ENCODE assay signal across 16 cellular contexts in genomic region chr3:117665311-117665710, GRCh38.
DNase-seq lines count a peak whose midpoint lies in the region; ATAC-seq and TF ChIP-seq lines count a peak whose summit lies in the region.
"Had no signal": no experiment of that assay in that cellular context is flagged by ENCODE, and none has a peak within 500 bp of the region (broad histone marks: within the 10 kb centered on the region; RNA-seq: fewer than 3 reads in every experiment).

No MANE protein-coding gene starts in this region.

- no peaks in the 10 kb centered on the region for H3K4me1 Mint-ChIP-seq in activated naive CD8-positive, alpha-beta T cell treated with anti-CD3 and anti-CD28 coated beads for 36 hours
- H3K4me1 Mint-ChIP-seq: activated T-helper 17 cell treated with anti-CD3 and anti-CD28 coated beads, Interleukin-2, amount 50 U/mL, for 72 hours had no signal

- POLR2A ChIA-PET in HEK293T (lab: Yijun Ruan, JAX) = no interaction called here

- no peak for ATAC-seq in body of pancreas
- no peak for ATAC-seq in GM21786 (IDR thresholded peaks at IDR 0.05; ENCODE audit: unreplicated experiment)
- ATAC-seq: activated CD8-positive, alpha-beta T cell treated with anti-CD3 and anti-CD28 coated beads, Interleukin-2, amount 10 ng/mL, durations not matched to agents 7 days and 5 days; activated T-helper 17 cell treated with anti-CD3 and anti-CD28 coated beads, Interleukin-2, amount 50 U/mL, for 72 hours; left ventricle myocardium superior; natural killer cell treated with Interleukin-12 subunit alpha and Interleukin-12 subunit beta and Interleukin-15 and Interleukin-18, amount 100 ng/mL, for 72 hours had no signal

- TF ChIP-seq CTCF in body of pancreas (IDR thresholded peaks at IDR 0.05) = no peak

- no peak for TF ChIP-seq POLR2A in body of pancreas (IDR thresholded peaks at IDR 0.05)

- H3K27me3 ChIP-seq in body of pancreas = no peaks in the 10 kb centered on the region
- H3K27me3 ChIP-seq: tibial artery had no signal

- H3K27me3 Mint-ChIP-seq in activated naive CD8-positive, alpha-beta T cell treated with anti-CD3 and anti-CD28 coated beads for 36 hours = no peaks in the 10 kb centered on the region
- H3K27me3 Mint-ChIP-seq: activated T-helper 17 cell treated with anti-CD3 and anti-CD28 coated beads, Interleukin-2, amount 50 U/mL, for 72 hours; natural killer cell treated with Interleukin-12 subunit alpha and Interleukin-12 subunit beta and Interleukin-15 and Interleukin-18, amount 100 ng/mL, for 72 hours had no signal

- CTCF ChIA-PET in HEK293T (lab: Yijun Ruan, JAX) = no interaction called here

- H3K9me3 Mint-ChIP-seq in activated naive CD8-positive, alpha-beta T cell treated with anti-CD3 and anti-CD28 coated beads for 36 hours = no peaks in the 10 kb centered on the region

- H3K36me3 Mint-ChIP-seq in activated naive CD8-positive, alpha-beta T cell treated with anti-CD3 and anti-CD28 coated beads for 36 hours = no peaks in the 10 kb centered on the region
- H3K36me3 Mint-ChIP-seq: natural killer cell treated with Interleukin-12 subunit alpha and Interleukin-12 subunit beta and Interleukin-15 and Interleukin-18, amount 100 ng/mL, for 72 hours had no signal

- DNase-seq in NCI-H1417 (lab: John Stamatoyannopoulos, UW) (peak; percentile 25 to 57 (median 28)), NCI-H1417 treated with DMSO at 0.1 percent for 48 hours (lab: John Stamatoyannopoulos, UW) (no peak), NCI-H187 treated with DMSO at 0.1 percent for 48 hours (lab: John Stamatoyannopoulos, UW) (peak; percentile 9), body of pancreas (peak; percentile 22 to 70 (median 36)), renal cortical epithelial cell (ENCODE audit: low read depth) (peak; percentile 10), HEK293T (ENCODE audit: extremely low spot score) (no peak)
- DNase-seq in activated naive CD8-positive, alpha-beta T cell treated with anti-CD3 and anti-CD28 coated beads for 36 hours = no peak
- DNase-seq: 8988T; activated CD8-positive, alpha-beta T cell treated with anti-CD3 and anti-CD28 coated beads, Interleukin-2, amount 10 ng/mL, durations not matched to agents 7 days and 5 days; cortex of kidney; GOT3; left ventricle myocardium superior; tibial artery had no signal

- H3K4me1 ChIP-seq in body of pancreas = no peaks in the 10 kb centered on the region
- H3K4me1 ChIP-seq: tibial artery had no signal

- H3K4me3 ChIP-seq in body of pancreas = no peak overlapping the region
- H3K4me3 ChIP-seq: tibial artery had no signal

- H3K4me3 Mint-ChIP-seq in activated naive CD8-positive, alpha-beta T cell treated with anti-CD3 and anti-CD28 coated beads for 36 hours = no peak overlapping the region
- H3K4me3 Mint-ChIP-seq: activated CD8-positive, alpha-beta T cell treated with anti-CD3 and anti-CD28 coated beads, Interleukin-2, amount 10 ng/mL, durations not matched to agents 7 days and 5 days; activated T-helper 17 cell treated with anti-CD3 and anti-CD28 coated beads, Interleukin-2, amount 50 U/mL, for 72 hours; natural killer cell treated with Interleukin-12 subunit alpha and Interleukin-12 subunit beta and Interleukin-15 and Interleukin-18, amount 100 ng/mL, for 72 hours had no signal

- intact Hi-C loops in body of pancreas (cut with DNase I) = no loop called here

- no peaks in the 10 kb centered on the region for H3K9me3 ChIP-seq in body of pancreas
- H3K9me3 ChIP-seq: tibial artery had no signal

- no peak overlapping the region for H3K27ac ChIP-seq in body of pancreas
- H3K27ac ChIP-seq: tibial artery had no signal

- no peaks in the 10 kb centered on the region for H3K36me3 ChIP-seq in body of pancreas (replicated peaks in 1 of 2; ENCODE audit: insufficient read depth in 1 of 2, low read depth in 2 of 2)
- H3K36me3 ChIP-seq: tibial artery had no signal

- 0 to 16% methylated on average over 4 of the region's 4 CpGs for WGBS in body of pancreas, 2 donors

- H3K27ac Mint-ChIP-seq in activated naive CD8-positive, alpha-beta T cell treated with anti-CD3 and anti-CD28 coated beads for 36 hours = no peak overlapping the region
- H3K27ac Mint-ChIP-seq: activated CD8-positive, alpha-beta T cell treated with anti-CD3 and anti-CD28 coated beads, Interleukin-2, amount 10 ng/mL, durations not matched to agents 7 days and 5 days; activated T-helper 17 cell treated with anti-CD3 and anti-CD28 coated beads, Interleukin-2, amount 50 U/mL, for 72 hours; natural killer cell treated with Interleukin-12 subunit alpha and Interleukin-12 subunit beta and Interleukin-15 and Interleukin-18, amount 100 ng/mL, for 72 hours had no signal

TF ChIP-seq in HEK293T, 16 proteins besides CTCF, POLR2A, EP300 and RAD21:
- TF ChIP-seq SUZ12 (IDR thresholded peaks at IDR 0.05) (no peak), ZNF384 (IDR thresholded peaks at IDR 0.05) (no peak), BHLHE40 (IDR thresholded peaks at IDR 0.05; ENCODE audit: borderline replicate concordance) (no peak), CTBP1 (IDR thresholded peaks at IDR 0.05; ENCODE audit: borderline replicate concordance) (no peak), ELF4 (IDR thresholded peaks at IDR 0.05) (no peak), HDGF (IDR thresholded peaks at IDR 0.05; ENCODE audit: borderline replicate concordance) (no peak), ARNT (IDR thresholded peaks at IDR 0.05) (no peak), NFRKB (IDR thresholded peaks at IDR 0.05) (no peak), PKNOX1 (IDR thresholded peaks at IDR 0.05) (no peak), TARDBP (IDR thresholded peaks at IDR 0.05) (no peak), SP1 (IDR thresholded peaks at IDR 0.05) (no peak), L3MBTL2 (conservative IDR thresholded peaks at IDR 0.05) (no peak)
TF ChIP-seq in HEK293T: peak in this region for 0.

Comparison
In these comparisons a context has a peak if more than half of its experiments do, and no peak if none do; other contexts are left out.
1. DNase-seq: peak in NCI-H1417 (3 of 3), NCI-H187 treated with DMSO at 0.1 percent for 48 hours (single experiment), body of pancreas (4 of 4) and renal cortical epithelial cell (single experiment); none in NCI-H1417 treated with DMSO at 0.1 percent for 48 hours (single experiment), HEK293T (single experiment) and activated naive CD8-positive, alpha-beta T cell treated with anti-CD3 and anti-CD28 coated beads for 36 hours (single experiment).